ENCODE assay signal across 1 cellular context in the genomic region with DNA sequence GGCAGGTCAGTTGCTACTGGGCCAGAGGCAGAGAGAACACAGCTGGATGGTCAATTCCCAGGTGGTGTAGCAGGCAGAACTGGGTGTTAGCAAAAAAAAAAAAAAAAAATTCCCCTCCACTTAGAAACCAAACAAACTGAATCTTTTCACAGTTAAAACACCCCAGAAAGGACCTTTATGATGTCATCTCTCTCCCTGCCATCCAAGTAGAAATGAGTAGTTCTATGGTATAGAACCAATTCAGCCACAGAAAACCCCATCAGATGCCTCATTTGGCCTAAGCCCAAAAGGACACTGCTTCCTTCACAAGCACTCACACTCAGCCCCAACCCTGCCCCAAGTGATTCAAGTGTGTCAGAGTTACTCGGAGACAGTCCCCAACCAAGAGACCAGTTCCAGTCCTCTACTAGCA.
TF ChIP-seq lines count a peak whose summit lies in the region.

No MANE protein-coding gene starts in this region.

TF ChIP-seq in endothelial cell of umbilical vein, 7 proteins besides CTCF, POLR2A, EP300 and RAD21 (continued from another document):
- TF ChIP-seq, protein P1, sequence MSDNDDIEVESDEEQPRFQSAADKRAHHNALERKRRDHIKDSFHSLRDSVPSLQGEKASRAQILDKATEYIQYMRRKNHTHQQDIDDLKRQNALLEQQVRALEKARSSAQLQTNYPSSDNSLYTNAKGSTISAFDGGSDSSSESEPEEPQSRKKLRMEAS (IDR thresholded peaks at IDR 0.05; ENCODE audit: insufficient read depth, insufficient read length): no peak
- TF ChIP-seq POLR2AphosphoS5 (IDR thresholded peaks at IDR 0.05; ENCODE audit: insufficient read depth, low read depth, low read length): no peak
TF ChIP-seq in endothelial cell of umbilical vein: peak in this region for 0.
